ENCODE assay signal across 10 cellular contexts in the genomic region with DNA sequence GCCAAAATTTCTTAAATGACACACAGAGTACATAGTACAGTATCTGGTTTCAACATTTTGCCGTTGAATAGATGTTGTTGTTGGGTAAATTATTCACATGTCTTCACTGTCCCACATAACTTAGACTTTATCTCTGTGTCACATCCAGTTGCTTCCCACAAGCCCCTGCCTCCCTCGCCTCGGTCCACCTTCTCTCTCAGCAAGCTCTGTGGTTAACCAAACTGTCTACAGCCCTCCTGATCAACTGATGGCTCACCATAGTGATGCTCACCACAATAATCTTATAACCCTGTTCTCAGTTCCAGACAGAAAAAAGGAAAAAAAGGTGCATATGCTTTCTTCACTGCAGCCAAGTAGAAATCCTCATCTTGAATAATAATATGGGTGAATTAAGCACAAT.
DNase-seq lines count a peak whose midpoint lies in the region; ATAC-seq lines count a peak whose summit lies in the region.
"Had no signal": no experiment of that assay in that cellular context is flagged by ENCODE, and none has a peak within 500 bp of the region (broad histone marks: within the 10 kb centered on the region; RNA-seq: fewer than 3 reads in every experiment).

No MANE protein-coding gene starts in this region.

- peak; percentile 95 for ATAC-seq in GM18502 (IDR thresholded peaks at IDR 0.05; ENCODE audit: poor library complexity, unreplicated experiment)
- peak; percentile 73 for ATAC-seq in GM21576 (IDR thresholded peaks at IDR 0.05; ENCODE audit: unreplicated experiment)
- ATAC-seq in HG03571 (IDR thresholded peaks at IDR 0.05; ENCODE audit: unreplicated experiment) = peak; percentile 79

- peak; percentile 35 for DNase-seq in amniotic epithelial cell (ENCODE audit: low read depth)
- DNase-seq in amniotic stem cell (lab: John Stamatoyannopoulos, UW) = no peak
- DNase-seq in NCI-H1105 treated with DMSO at 0.1 percent for 48 hours (lab: John Stamatoyannopoulos, UW) = no peak
- no peak for DNase-seq in islet precursor cell
- DNase-seq in SHP77 treated with DMSO at 0.1 percent for 48 hours (lab: John Stamatoyannopoulos, UW) = no peak
- DNase-seq: hippocampal formation, retina had no signal
